Comparison of ENCODE assay signal across 19 cellular contexts in genomic region chr11:60809249-60809648, GRCh38. TPM values are rescaled to one million over a fixed set of nuclear protein-coding genes. Genes with fewer than 3 reads are reported as not detected.
DNase-seq lines count a peak whose midpoint lies in the region; ATAC-seq, FAIRE-seq and TF ChIP-seq lines count a peak whose summit lies in the region.
"Had no signal": no experiment of that assay in that cellular context is flagged by ENCODE, and none has a peak within 500 bp of the region (broad histone marks: within the 10 kb centered on the region; RNA-seq: fewer than 3 reads in every experiment).

No MANE protein-coding gene starts in this region.

- TF ChIP-seq POLR2A in GM12892 (IDR thresholded peaks at IDR 0.05; ENCODE audit: low read depth, low read length): no peak

- H2AFZ ChIP-seq in neural progenitor cell (replicated peaks): no peak overlapping the region

- H3K9ac ChIP-seq in neural progenitor cell: no peak overlapping the region

- H3K4me3 Mint-ChIP-seq in neural progenitor cell: no peak overlapping the region
- H3K4me3 Mint-ChIP-seq: CD4-positive, alpha-beta T cell; IgD-negative memory B cell had no signal

- no peaks in the 10 kb centered on the region for H3K4me1 Mint-ChIP-seq in neural progenitor cell
- H3K4me1 Mint-ChIP-seq: IgD-negative memory B cell had no signal

- no peaks in the 10 kb centered on the region for H4K20me1 ChIP-seq in neural progenitor cell (ENCODE audit: low read depth)

- H3K79me2 ChIP-seq in neural progenitor cell (ENCODE audit: low read depth): no peaks in the 10 kb centered on the region

- H3K27ac Mint-ChIP-seq in neural progenitor cell: peak overlapping the region; percentile 1
- H3K27ac Mint-ChIP-seq: CD4-positive, alpha-beta T cell; IgD-negative memory B cell had no signal

- intact Hi-C loops in left ventricle myocardium superior (cut with micrococcal nuclease): no loop called here

- H3F3A ChIP-seq in neural progenitor cell (ENCODE audit: low read depth): no peaks in the 10 kb centered on the region

- H3K9me3 Mint-ChIP-seq in neural progenitor cell: peaks cover 9% of the 10 kb centered on the region
- H3K9me3 Mint-ChIP-seq: CD4-positive, alpha-beta T cell had no signal

- no peaks in the 10 kb centered on the region for H3K9me3 ChIP-seq in right atrium auricular region
- H3K9me3 ChIP-seq in neural progenitor cell (ENCODE audit: low read depth): no peaks in the 10 kb centered on the region

- H3K27me3 ChIP-seq in right atrium auricular region (no peaks in the 10 kb centered on the region), neural progenitor cell (no peaks in the 10 kb centered on the region)

- no peaks in the 10 kb centered on the region for H3K4me1 ChIP-seq in right atrium auricular region
- no peaks in the 10 kb centered on the region for H3K4me1 ChIP-seq in neural progenitor cell

- H3K4me3 ChIP-seq in right atrium auricular region (no peak overlapping the region), neural progenitor cell (no peak overlapping the region)

- no peak for FAIRE-seq in GM12892 (lab: Jason Lieb, UNC)
- FAIRE-seq: GM18507 had no signal

- H3K36me3 Mint-ChIP-seq in neural progenitor cell: no peaks in the 10 kb centered on the region

- no peak overlapping the region for H3K27ac ChIP-seq in right atrium auricular region
- H3K27ac ChIP-seq in neural progenitor cell: no peak overlapping the region
- H3K27ac ChIP-seq: HL-60 had no signal

- peak; percentile 9 for DNase-seq in left ventricle myocardium superior
- DNase-seq in right atrium auricular region (ENCODE audit: low spot score): no peak
- peak; percentile 11 for DNase-seq in SKM-1 (lab: John Stamatoyannopoulos, UW; ENCODE audit: unreplicated experiment)
- no peak for DNase-seq in neural progenitor cell (ENCODE audit: low spot score)
- no peak for DNase-seq in GM12892 (ENCODE audit: insufficient read length)
- DNase-seq: ACHN; C1 segment of cervical spinal cord; Calu3; CD4-positive, alpha-beta T cell; DMS 273 treated with DMSO at 0.1 percent for 48 hours; HCEC 1CT had no signal

- no peak overlapping the region for H3K4me2 ChIP-seq in neural progenitor cell

- H3K36me3 ChIP-seq in right atrium auricular region (no peaks in the 10 kb centered on the region), neural progenitor cell (no peaks in the 10 kb centered on the region)

- TF ChIP-seq CTCF in right atrium auricular region (IDR thresholded peaks at IDR 0.05) (no peak), neural progenitor cell (IDR thresholded peaks at IDR 0.05) (no peak)

- H3K27me3 Mint-ChIP-seq in neural progenitor cell (ENCODE audit: insufficient read depth, low read depth): peaks cover 2% of the 10 kb centered on the region

- ATAC-seq in left ventricle myocardium superior (no peak), HG02571 (IDR thresholded peaks at IDR 0.05; ENCODE audit: unreplicated experiment) (no peak), SK-N-SH treated with all-trans-retinoic acid at 6 μM for 48 hours (no peak)

TF ChIP-seq in SK-N-SH treated with all-trans-retinoic acid at 6 μM for 48 hours, 23 proteins besides CTCF, POLR2A, EP300 and RAD21:
- TF ChIP-seq, protein P1, sequence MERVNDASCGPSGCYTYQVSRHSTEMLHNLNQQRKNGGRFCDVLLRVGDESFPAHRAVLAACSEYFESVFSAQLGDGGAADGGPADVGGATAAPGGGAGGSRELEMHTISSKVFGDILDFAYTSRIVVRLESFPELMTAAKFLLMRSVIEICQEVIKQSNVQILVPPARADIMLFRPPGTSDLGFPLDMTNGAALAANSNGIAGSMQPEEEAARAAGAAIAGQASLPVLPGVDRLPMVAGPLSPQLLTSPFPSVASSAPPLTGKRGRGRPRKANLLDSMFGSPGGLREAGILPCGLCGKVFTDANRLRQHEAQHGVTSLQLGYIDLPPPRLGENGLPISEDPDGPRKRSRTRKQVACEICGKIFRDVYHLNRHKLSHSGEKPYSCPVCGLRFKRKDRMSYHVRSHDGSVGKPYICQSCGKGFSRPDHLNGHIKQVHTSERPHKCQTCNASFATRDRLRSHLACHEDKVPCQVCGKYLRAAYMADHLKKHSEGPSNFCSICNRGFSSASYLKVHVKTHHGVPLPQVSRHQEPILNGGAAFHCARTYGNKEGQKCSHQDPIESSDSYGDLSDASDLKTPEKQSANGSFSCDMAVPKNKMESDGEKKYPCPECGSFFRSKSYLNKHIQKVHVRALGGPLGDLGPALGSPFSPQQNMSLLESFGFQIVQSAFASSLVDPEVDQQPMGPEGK (CRISPR knock-in tag; IDR thresholded peaks at IDR 0.05; ENCODE audit: borderline replicate concordance): no peak
- TF ChIP-seq OSR1 (CRISPR knock-in tag; IDR thresholded peaks at IDR 0.05) (no peak), PPARA (CRISPR knock-in tag; IDR thresholded peaks at IDR 0.05; ENCODE audit: borderline replicate concordance) (no peak), TCF4 (CRISPR knock-in tag; IDR thresholded peaks at IDR 0.05; ENCODE audit: borderline replicate concordance) (no peak), ZNF70 (CRISPR knock-in tag; IDR thresholded peaks at IDR 0.05) (no peak), TOX (CRISPR knock-in tag; IDR thresholded peaks at IDR 0.05; ENCODE audit: borderline replicate concordance) (no peak), ZC3H10 (CRISPR knock-in tag; IDR thresholded peaks at IDR 0.05) (no peak), ZFP30 (CRISPR knock-in tag; IDR thresholded peaks at IDR 0.05) (no peak), POU6F1 (CRISPR knock-in tag; IDR thresholded peaks at IDR 0.05; ENCODE audit: borderline replicate concordance, low read depth) (no peak), RARB (CRISPR knock-in tag; IDR thresholded peaks at IDR 0.05) (no peak)

RNA-seq across cellular contexts. Expression of gene MS4A10, which starts 24.1 kb away (rescaled TPM):
- not detected for total RNA-seq in left ventricle myocardium superior
- not detected for total RNA-seq in right atrium auricular region
- total RNA-seq in neural progenitor cell (ENCODE audit: low replicate concordance): not detected in 2 replicates
- not detected for polyA plus RNA-seq in GM12892 (2012; ENCODE audit: missing spikeins)
- total RNA-seq: A172; Calu3; CD4-positive, alpha-beta T cell; Daoy; H4 had no signal
- polyA plus RNA-seq: IgD-negative memory B cell had no signal

RNA-seq across cellular contexts. Expression of gene CCDC86, which starts 32.7 kb away (rescaled TPM):
- 9.7 TPM for total RNA-seq in left ventricle myocardium superior
- 10 to 100 TPM in 1 of 2 donors, 1 to 10 TPM in 1; 9.1 to 10.2 TPM for total RNA-seq in right atrium auricular region
- total RNA-seq in neural progenitor cell (ENCODE audit: low replicate concordance): 3.3 and 9.5 TPM in 2 replicates
- 20.8 TPM for polyA plus RNA-seq in GM12892 (2012; ENCODE audit: missing spikeins)

RNA-seq across cellular contexts. Expression of gene PTGDR2, which starts 46.5 kb away (rescaled TPM):
- total RNA-seq in left ventricle myocardium superior (3.1 TPM), right atrium auricular region (1 to 10 TPM in 1 of 2 donors, not detected in 1; 1.3 TPM), neural progenitor cell (ENCODE audit: low replicate concordance) (0.06 TPM in 1 of 2 replicates, not detected in the other)
- 0.11 TPM for polyA plus RNA-seq in GM12892 (2012; ENCODE audit: missing spikeins)
- total RNA-seq: A172, H4 had no signal

RNA-seq across cellular contexts. Expression of gene MS4A15, which starts 52.6 kb away (rescaled TPM):
- total RNA-seq in left ventricle myocardium superior (not detected), right atrium auricular region (not detected), neural progenitor cell (ENCODE audit: low replicate concordance) (0.09 TPM in 1 of 2 replicates, not detected in the other)
- not detected for polyA plus RNA-seq in GM12892 (2012; ENCODE audit: missing spikeins)
- total RNA-seq: A172; Calu3; CD4-positive, alpha-beta T cell; Daoy; H4 had no signal
- polyA plus RNA-seq: IgD-negative memory B cell had no signal

RNA-seq across cellular contexts. Expression of gene ZP1, which starts 58.1 kb away (rescaled TPM):
- total RNA-seq in left ventricle myocardium superior (not detected), right atrium auricular region (not detected), neural progenitor cell (ENCODE audit: low replicate concordance) (not detected in 2 replicates)
- not detected for polyA plus RNA-seq in GM12892 (2012; ENCODE audit: missing spikeins)
- total RNA-seq: Calu3, Daoy had no signal
- polyA plus RNA-seq: IgD-negative memory B cell had no signal

Comparison
In these comparisons a context has a peak if more than half of its experiments do, and no peak if none do; other contexts are left out.
1. DNase-seq: peak in left ventricle myocardium superior (single experiment) and SKM-1 (single experiment); none in right atrium auricular region (single experiment), neural progenitor cell (single experiment) and GM12892 (single experiment).